Comparison of ENCODE assay signal across 8 cellular contexts in genomic region chr6:6825986-6826901, GRCh38.
DNase-seq lines count a peak whose midpoint lies in the region; ATAC-seq and TF ChIP-seq lines count a peak whose summit lies in the region.

No MANE protein-coding gene starts in this region.

- no peaks in the 10 kb centered on the region for H3K36me3 ChIP-seq in SJCRH30
- no peaks in the 10 kb centered on the region for H3K36me3 ChIP-seq in left ventricle myocardium inferior
- no peaks in the 10 kb centered on the region for H3K36me3 ChIP-seq in thyroid gland
- H3K36me3 ChIP-seq in smooth muscle cell (ENCODE audit: low read depth) = no peaks in the 10 kb centered on the region

- no peak overlapping the region for H3K4me2 ChIP-seq in smooth muscle cell

- H3F3A ChIP-seq in smooth muscle cell (ENCODE audit: low read depth) = no peaks in the 10 kb centered on the region

- H3K4me3 ChIP-seq in SJCRH30 = no peak overlapping the region
- peak overlapping the region; percentile 14 for H3K4me3 ChIP-seq in left ventricle myocardium inferior
- no peak overlapping the region for H3K4me3 ChIP-seq in thyroid gland (replicated peaks in 1 of 3)
- no peak overlapping the region for H3K4me3 ChIP-seq in smooth muscle cell

- DNase-seq in DMS53 (lab: John Stamatoyannopoulos, UW) (peak; percentile 66), SJCRH30 (peak; percentile 2 to 25), left ventricle myocardium inferior (peak; percentile 56), thyroid gland (peak; percentile 47 to 64), superior temporal gyrus (ENCODE audit: extremely low spot score) (no peak), smooth muscle cell (lab: John Stamatoyannopoulos, UW; ENCODE audit: unreplicated experiment) (no peak)

- WGBS in thyroid gland, 2 donors = 48 to 51% methylated on average over 19 of the region's 19 CpGs
- 67% methylated on average over 19 of the region's 19 CpGs for WGBS in smooth muscle cell (ENCODE audit: low lambda C conversion rate)

- TF ChIP-seq CTCF in left ventricle myocardium inferior (IDR thresholded peaks at IDR 0.05; ENCODE audit: borderline replicate concordance) (no peak), thyroid gland (IDR thresholded peaks at IDR 0.05) (no peak), smooth muscle cell (IDR thresholded peaks at IDR 0.05; ENCODE audit: borderline replicate concordance, insufficient read depth, poor library complexity, severe bottlenecking) (no peak)

- no peaks in the 10 kb centered on the region for H3K27me3 ChIP-seq in SJCRH30
- H3K27me3 ChIP-seq in left ventricle myocardium inferior (ENCODE audit: low read depth) = no peaks in the 10 kb centered on the region
- H3K27me3 ChIP-seq in thyroid gland = no peaks in the 10 kb centered on the region
- H3K27me3 ChIP-seq in smooth muscle cell (ENCODE audit: low read depth) = no peaks in the 10 kb centered on the region

- H3K4me1 ChIP-seq in SJCRH30 (0 out of 2 replicates have a peak, but pooled peaks cover 3% of the 10 kb centered on the region), left ventricle myocardium inferior (peaks cover 35% of the 10 kb centered on the region), thyroid gland (peaks cover 13% of the 10 kb centered on the region in 2 donors), smooth muscle cell (ENCODE audit: low read depth) (peaks cover 2% of the 10 kb centered on the region)

- peak; percentile 91 for ATAC-seq in GM19397 (IDR thresholded peaks at IDR 0.05; ENCODE audit: unreplicated experiment)
- peak; percentile 74 for ATAC-seq in HG03521 (IDR thresholded peaks at IDR 0.05; ENCODE audit: unreplicated experiment)

- no peaks in the 10 kb centered on the region for H3K79me2 ChIP-seq in smooth muscle cell (ENCODE audit: low read depth)

- intact Hi-C loops in left ventricle myocardium inferior (cut with micrococcal nuclease) (no loop called here), thyroid gland (cut with DNase I) (no loop called here)

- H3K27ac ChIP-seq in SJCRH30 = no peak overlapping the region
- H3K27ac ChIP-seq in left ventricle myocardium inferior (replicated peaks) = peak overlapping the region; percentile 88
- H3K27ac ChIP-seq in thyroid gland = peak overlapping the region in 2 of 3 donors; percentile 49 to 61
- no peak overlapping the region for H3K27ac ChIP-seq in smooth muscle cell (ENCODE audit: low read depth)

- no peak overlapping the region for H2AFZ ChIP-seq in smooth muscle cell (ENCODE audit: low read depth)

- no peak overlapping the region for H3K9ac ChIP-seq in smooth muscle cell (ENCODE audit: low read depth)

- H3K9me3 ChIP-seq in SJCRH30 (replicated peaks) = no peaks in the 10 kb centered on the region
- H3K9me3 ChIP-seq in left ventricle myocardium inferior (replicated peaks) = no peaks in the 10 kb centered on the region
- no peaks in the 10 kb centered on the region for H3K9me3 ChIP-seq in thyroid gland
- no peaks in the 10 kb centered on the region for H3K9me3 ChIP-seq in smooth muscle cell (replicated peaks; ENCODE audit: low read depth)

- TF ChIP-seq POLR2A in thyroid gland (IDR thresholded peaks at IDR 0.05) = no peak

- H4K20me1 ChIP-seq in smooth muscle cell (ENCODE audit: low read depth) = no peaks in the 10 kb centered on the region

Comparison
In these comparisons a context has a peak if more than half of its experiments do, and no peak if none do; other contexts are left out.
1. DNase-seq: peak in DMS53 (single experiment), SJCRH30 (2 of 2), left ventricle myocardium inferior (single experiment) and thyroid gland (2 of 2); none in superior temporal gyrus (single experiment) and smooth muscle cell (single experiment).
2. H3K27ac ChIP-seq: peak in left ventricle myocardium inferior (single experiment) and thyroid gland (2 of 3); none in SJCRH30 (single experiment) and smooth muscle cell (single experiment).